In genomic region chrX:70468709-70469108, GRCh38 we compare ENCODE assay signal across 8 cellular contexts.
"Had no signal": no experiment of that assay in that cellular context is flagged by ENCODE, and none has a peak within 500 bp of the region (broad histone marks: within the 10 kb centered on the region; RNA-seq: fewer than 3 reads in every experiment).

No MANE protein-coding gene starts in this region.

- ATAC-seq: GM12878 had no signal

- H3K4me3 ChIP-seq: GM12878 had no signal

- FAIRE-seq: G401.6, GM12878, GM12891, GM12892, GM18507, GM19239 had no signal

- DNase-seq: GDM1, GF-D8 had no signal
